19 cellular contexts compared by ENCODE assay signal in the genomic region with DNA sequence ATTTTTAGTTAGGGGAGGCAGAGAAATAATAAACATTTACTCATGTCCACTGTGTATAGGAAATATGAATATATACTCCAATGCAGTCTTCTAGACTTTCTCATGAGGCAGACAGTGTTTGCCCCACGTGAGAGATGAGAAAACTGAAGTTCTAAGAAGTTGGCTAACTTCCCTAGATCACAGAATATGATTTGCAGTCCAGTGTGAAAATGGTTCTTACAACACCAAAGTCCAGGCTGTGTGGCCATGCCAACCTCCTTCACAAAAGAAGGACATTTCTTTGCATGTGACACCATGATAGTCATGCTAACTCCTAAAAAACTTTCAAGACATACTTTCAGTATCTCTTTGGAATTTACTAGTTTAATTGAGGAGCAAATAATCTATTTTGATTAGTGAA.
DNase-seq lines count a peak whose midpoint lies in the region; ATAC-seq, FAIRE-seq and TF ChIP-seq lines count a peak whose summit lies in the region.
"Had no signal": no experiment of that assay in that cellular context is flagged by ENCODE, and none has a peak within 500 bp of the region (broad histone marks: within the 10 kb centered on the region; RNA-seq: fewer than 3 reads in every experiment).

No MANE protein-coding gene starts in this region.

- 30% methylated on average over 1 of the region's 1 CpG for WGBS in suprapubic skin

- TF ChIP-seq CTCF in kidney (IDR thresholded peaks at IDR 0.05; ENCODE audit: borderline replicate concordance, extremely low read depth, insufficient read depth) (no peak), suprapubic skin (IDR thresholded peaks at IDR 0.05) (no peak)

- no peak for TF ChIP-seq POLR2A in suprapubic skin (IDR thresholded peaks at IDR 0.05)

- no peak overlapping the region for H3K4me3 ChIP-seq in SJSA1
- peak overlapping the region in 1 of 2 donors; percentile 2 for H3K4me3 ChIP-seq in kidney (ENCODE audit: low read length in 2 of 2)
- no peak overlapping the region for H3K4me3 ChIP-seq in suprapubic skin
- H3K4me3 ChIP-seq: BLaER1 treated with 17β-estradiol and CSF1 and Interleukin-3, amounts not matched to agents 10 nM and 100 nM; HAP-1; SK-N-MC had no signal

- H3K27me3 ChIP-seq in SJSA1 (replicated peaks) (no peaks in the 10 kb centered on the region), suprapubic skin (no peaks in the 10 kb centered on the region)
- H3K27me3 ChIP-seq: foreskin keratinocyte had no signal

- H3K9ac ChIP-seq in kidney (ENCODE audit: low read length in 2 of 2) = peak overlapping the region in 1 of 2 donors; percentile 9
- H3K9ac ChIP-seq: BLaER1 treated with 17β-estradiol and CSF1 and Interleukin-3, amounts not matched to agents 10 nM and 100 nM had no signal

- no peak for FAIRE-seq in kidney (lab: Jason Lieb, UNC)
- FAIRE-seq: GM19239, TTC549 had no signal

- DNase-seq in GM04504 (ENCODE audit: low read depth) = peak; percentile 56
- no peak for DNase-seq in SJSA1 (ENCODE audit: low read depth in 1 of 2, low spot score in 2 of 2)
- DNase-seq in kidney = no peak
- no peak for DNase-seq in suprapubic skin (ENCODE audit: low spot score in 2 of 2)
- no peak for DNase-seq in nucleus accumbens (lab: John Stamatoyannopoulos, UW)
- no peak for DNase-seq in HUDEP-2 (lab: John Stamatoyannopoulos, UW; ENCODE audit: unreplicated experiment in 76 of 76)
- DNase-seq: activated T-cell treated with anti-CD3 and anti-CD28 coated beads, Interleukin-2, amount 50 U/mL, for 1 hour; caudate nucleus; effector memory CD4-positive, alpha-beta T cell; foreskin keratinocyte; nephron progenitor cell; PC-3; stimulated activated CD4-positive, alpha-beta T cell treated with anti-CD3 and anti-CD28 coated beads, Interleukin-2, amount 100 ng/mL, for 24 hours had no signal

- peak overlapping the region; percentile 36 for H3K27ac ChIP-seq in SJSA1
- peak overlapping the region; percentile 18 to 55 for H3K27ac ChIP-seq in kidney (ENCODE audit: low read depth in 2 of 2, low read length in 2 of 2)
- peak overlapping the region; percentile 22 for H3K27ac ChIP-seq in suprapubic skin
- H3K27ac ChIP-seq: BLaER1 treated with 17β-estradiol and CSF1 and Interleukin-3, amounts not matched to agents 10 nM and 100 nM; foreskin keratinocyte; SK-N-MC had no signal

- H3K4me1 ChIP-seq in SJSA1 (replicated peaks) = peaks cover 59% of the 10 kb centered on the region
- H3K4me1 ChIP-seq in kidney (ENCODE audit: control insufficient read depth in 1 of 2, insufficient read depth in 1 of 2, low read depth in 1 of 2, low read length in 2 of 2) = peaks cover 10 to 21% of the 10 kb centered on the region in 2 donors
- peaks cover 7% of the 10 kb centered on the region for H3K4me1 ChIP-seq in suprapubic skin
- H3K4me1 ChIP-seq: HAP-1 had no signal

- TF ChIP-seq EP300 in suprapubic skin (IDR thresholded peaks at IDR 0.05) = no peak

- H3K36me3 ChIP-seq in SJSA1 (no peaks in the 10 kb centered on the region), kidney (ENCODE audit: control insufficient read depth in 1 of 2, insufficient read depth in 2 of 2, low read length in 2 of 2) (no peaks in the 10 kb centered on the region), suprapubic skin (no peaks in the 10 kb centered on the region)
- H3K36me3 ChIP-seq: BLaER1 treated with 17β-estradiol and CSF1 and Interleukin-3, amounts not matched to agents 10 nM and 100 nM; HAP-1 had no signal

- ATAC-seq in HG03571 (IDR thresholded peaks at IDR 0.05; ENCODE audit: unreplicated experiment) = no peak
- ATAC-seq: foreskin keratinocyte, PC-3 had no signal

- H3K9me3 ChIP-seq in SJSA1 (replicated peaks) (no peaks in the 10 kb centered on the region), kidney (ENCODE audit: control insufficient read depth in 1 of 2, low read length in 2 of 2) (no peaks in the 10 kb centered on the region), suprapubic skin (no peaks in the 10 kb centered on the region)
- H3K9me3 ChIP-seq: HAP-1 had no signal

- intact Hi-C loops in kidney (cut with DNase I) = loop anchor here (10.0 kb wide), 1 partner anchor 139 kb away; a partner anchor contains a TSS
